8 cellular contexts compared by ENCODE assay signal in genomic region chr12:57744194-57744776, GRCh38. TPM values are rescaled to one million over a fixed set of nuclear protein-coding genes. Genes with fewer than 3 reads are reported as not detected.
DNase-seq lines count a peak whose midpoint lies in the region; ATAC-seq and TF ChIP-seq lines count a peak whose summit lies in the region.

No MANE protein-coding gene starts in this region.

- H3K36me3 ChIP-seq in Karpas-422 (ENCODE audit: insufficient read depth, low read length): peaks cover 17% of the 10 kb centered on the region

- peak overlapping the region; percentile 77 for H3K4me3 ChIP-seq in GM12865 (ENCODE audit: low read depth, low read length)
- peak overlapping the region; percentile 67 for H3K4me3 ChIP-seq in Karpas-422 (ENCODE audit: low read length)

- no peaks in the 10 kb centered on the region for H3K27me3 ChIP-seq in Karpas-422 (ENCODE audit: low read length)

- H3K4me1 Mint-ChIP-seq in activated CD4-positive, alpha-beta memory T cell treated with anti-CD3 and anti-CD28 coated beads for 36 hours (ENCODE audit: low read depth): peaks cover 56% of the 10 kb centered on the region
- peaks cover 52 to 55% of the 10 kb centered on the region in 2 donors for H3K4me1 Mint-ChIP-seq in natural killer cell treated with Interleukin-12 subunit alpha and Interleukin-12 subunit beta and Interleukin-15 and Interleukin-18, amount 100 ng/mL, for 72 hours (ENCODE audit: low read depth in 2 of 2)

- no peaks in the 10 kb centered on the region for H3K9me2 ChIP-seq in Karpas-422 (replicated peaks; ENCODE audit: insufficient read depth, low read length)

- no peaks in the 10 kb centered on the region for H3K9me3 Mint-ChIP-seq in activated CD4-positive, alpha-beta memory T cell treated with anti-CD3 and anti-CD28 coated beads for 36 hours
- no peaks in the 10 kb centered on the region for H3K9me3 Mint-ChIP-seq in natural killer cell treated with Interleukin-12 subunit alpha and Interleukin-12 subunit beta and Interleukin-15 and Interleukin-18, amount 100 ng/mL, for 72 hours

- no peak overlapping the region; the same call in none of the 2 replicates for H2AFZ ChIP-seq in Karpas-422 (ENCODE audit: low read length)

- H3K4me2 ChIP-seq in Karpas-422 (ENCODE audit: low read depth, low read length, poor library complexity, severe bottlenecking): peak overlapping the region; percentile 64

- no peaks in the 10 kb centered on the region for H4K20me1 ChIP-seq in Karpas-422 (ENCODE audit: insufficient read depth, low read depth, low read length)

- POLR2A ChIA-PET in activated CD4-positive, alpha-beta memory T cell treated with anti-CD3 and anti-CD28 coated beads for 36 hours (lab: Charles Lee): interaction anchor here (1.1 to 1.3 kb wide), 3 partner anchors 20 to 220 kb away, joined by 4 to 5 read pairs (median 4); partner anchors contain the start of genes EEF1AKMT3 and METTL1

- peaks cover 44% of the 10 kb centered on the region for H3K4me1 ChIP-seq in Karpas-422 (ENCODE audit: low read length)

- H3K79me2 ChIP-seq in Karpas-422 (ENCODE audit: low read length): peaks cover 25% of the 10 kb centered on the region

- intact Hi-C loops in activated CD4-positive, alpha-beta memory T cell treated with anti-CD3 and anti-CD28 coated beads for 36 hours (cut with micrococcal nuclease): loop anchor here (1.0 to 5.0 kb wide), 7 partner anchors 8 to 265 kb away; partner anchors contain the start of genes ARHGAP9, B4GALNT1, CDK4 and DCTN2

- H3K27ac ChIP-seq in Karpas-422 (ENCODE audit: low read length) (peak overlapping the region; percentile 31; the same call in 1 of the 2 replicates), epithelial cell of prostate (peak overlapping the region; percentile 91), temporal lobe (ENCODE audit: low read depth, low read length) (peak overlapping the region; percentile 94)

- no peak for TF ChIP-seq CTCF in GM12865 (IDR thresholded peaks at IDR 0.05; ENCODE audit: insufficient read depth, low read depth, low read length, missing control alignments)

- peak; percentile 34 for ATAC-seq in GM21825 (IDR thresholded peaks at IDR 0.05; ENCODE audit: unreplicated experiment)
- peak; percentile 69 to 77 for ATAC-seq in natural killer cell treated with Interleukin-12 subunit alpha and Interleukin-12 subunit beta and Interleukin-15 and Interleukin-18, amount 100 ng/mL, for 72 hours

- no peaks in the 10 kb centered on the region for H3K27me3 Mint-ChIP-seq in activated CD4-positive, alpha-beta memory T cell treated with anti-CD3 and anti-CD28 coated beads for 36 hours
- no peaks in the 10 kb centered on the region for H3K27me3 Mint-ChIP-seq in natural killer cell treated with Interleukin-12 subunit alpha and Interleukin-12 subunit beta and Interleukin-15 and Interleukin-18, amount 100 ng/mL, for 72 hours

- H3K36me3 Mint-ChIP-seq in activated CD4-positive, alpha-beta memory T cell treated with anti-CD3 and anti-CD28 coated beads for 36 hours: peaks cover 26% of the 10 kb centered on the region
- peaks cover 12% of the 10 kb centered on the region for H3K36me3 Mint-ChIP-seq in natural killer cell treated with Interleukin-12 subunit alpha and Interleukin-12 subunit beta and Interleukin-15 and Interleukin-18, amount 100 ng/mL, for 72 hours

- H3K27ac Mint-ChIP-seq in activated CD4-positive, alpha-beta memory T cell treated with anti-CD3 and anti-CD28 coated beads for 36 hours: peak overlapping the region; percentile 88
- H3K27ac Mint-ChIP-seq in natural killer cell treated with Interleukin-12 subunit alpha and Interleukin-12 subunit beta and Interleukin-15 and Interleukin-18, amount 100 ng/mL, for 72 hours: peak overlapping the region; percentile 98

- CTCF ChIA-PET in activated CD4-positive, alpha-beta memory T cell treated with anti-CD3 and anti-CD28 coated beads for 36 hours (lab: Charles Lee): interaction anchor here (0.7 to 3.2 kb wide), 3 partner anchors 11 to 15 kb away, joined by 3 to 14 read pairs (median 7); partner anchors contain the start of gene MARCHF9

- peak overlapping the region; percentile 62 for H3K9ac ChIP-seq in Karpas-422 (ENCODE audit: low read length)

- H3K4me3 Mint-ChIP-seq in activated CD4-positive, alpha-beta memory T cell treated with anti-CD3 and anti-CD28 coated beads for 36 hours: peak overlapping the region; percentile 93
- H3K4me3 Mint-ChIP-seq in natural killer cell treated with Interleukin-12 subunit alpha and Interleukin-12 subunit beta and Interleukin-15 and Interleukin-18, amount 100 ng/mL, for 72 hours: peak overlapping the region; percentile 96

- DNase-seq in GM12865 (ENCODE audit: low read depth): peak; percentile 75
- peak; percentile 80 for DNase-seq in Karpas-422
- peak; percentile 89 for DNase-seq in activated CD4-positive, alpha-beta memory T cell treated with anti-CD3 and anti-CD28 coated beads for 36 hours
- no peak for DNase-seq in epithelial cell of prostate (ENCODE audit: low read depth, low spot score)
- peak; percentile 86 for DNase-seq in natural killer cell treated with Interleukin-12 subunit alpha and Interleukin-12 subunit beta and Interleukin-15 and Interleukin-18, amount 100 ng/mL, for 72 hours (ENCODE audit: low spot score)
- DNase-seq in midbrain (lab: John Stamatoyannopoulos, UW): no peak

- no peaks in the 10 kb centered on the region for H3K9me3 ChIP-seq in Karpas-422 (ENCODE audit: low read length)

RNA-seq across cellular contexts. Expression of gene TSPAN31, which starts 0.6 kb away (rescaled TPM):
- 33.3 and 42.7 TPM in 2 replicates for total RNA-seq in Karpas-422 (2014; rRNA removed; shearing (Covaris generic); ENCODE audit: low replicate concordance)
- 10 to 100 TPM; 11.7 to 15.0 TPM for total RNA-seq in activated CD4-positive, alpha-beta memory T cell treated with anti-CD3 and anti-CD28 coated beads for 36 hours
- total RNA-seq in natural killer cell treated with Interleukin-12 subunit alpha and Interleukin-12 subunit beta and Interleukin-15 and Interleukin-18, amount 100 ng/mL, for 72 hours: 10 to 100 TPM; 14.4 to 34.9 TPM
- total RNA-seq in temporal lobe: 26.6 TPM

RNA-seq across cellular contexts. Expression of gene AGAP2, which starts 5.7 kb away (rescaled TPM):
- total RNA-seq in Karpas-422 (2014; rRNA removed; shearing (Covaris generic); ENCODE audit: low replicate concordance): 6.7 and 12.0 TPM in 2 replicates
- total RNA-seq in activated CD4-positive, alpha-beta memory T cell treated with anti-CD3 and anti-CD28 coated beads for 36 hours: 10 to 100 TPM; 32.4 to 34.0 TPM
- total RNA-seq in natural killer cell treated with Interleukin-12 subunit alpha and Interleukin-12 subunit beta and Interleukin-15 and Interleukin-18, amount 100 ng/mL, for 72 hours: 10 to 100 TPM; 47.5 to 54.1 TPM
- total RNA-seq in temporal lobe: 40.6 TPM

RNA-seq across cellular contexts. Expression of gene CDK4, which starts 7.8 kb away (rescaled TPM):
- total RNA-seq in Karpas-422 (2014; rRNA removed; shearing (Covaris generic); ENCODE audit: low replicate concordance): 154 and 164 TPM in 2 replicates
- total RNA-seq in activated CD4-positive, alpha-beta memory T cell treated with anti-CD3 and anti-CD28 coated beads for 36 hours: 100 to 1,000 TPM; 181 to 195 TPM
- total RNA-seq in natural killer cell treated with Interleukin-12 subunit alpha and Interleukin-12 subunit beta and Interleukin-15 and Interleukin-18, amount 100 ng/mL, for 72 hours: 100 to 1,000 TPM; 111 to 278 TPM
- total RNA-seq in temporal lobe: 47.7 TPM

RNA-seq across cellular contexts. Expression of gene MARCHF9, which starts 10.6 kb away (rescaled TPM):
- 30.3 and 45.9 TPM in 2 replicates for total RNA-seq in Karpas-422 (2014; rRNA removed; shearing (Covaris generic); ENCODE audit: low replicate concordance)
- 10 to 100 TPM; 20.9 to 21.2 TPM for total RNA-seq in activated CD4-positive, alpha-beta memory T cell treated with anti-CD3 and anti-CD28 coated beads for 36 hours
- total RNA-seq in natural killer cell treated with Interleukin-12 subunit alpha and Interleukin-12 subunit beta and Interleukin-15 and Interleukin-18, amount 100 ng/mL, for 72 hours: 10 to 100 TPM; 15.8 to 17.0 TPM
- total RNA-seq in temporal lobe: 12.3 TPM

RNA-seq across cellular contexts. Expression of gene CYP27B1, which starts 22.6 kb away (rescaled TPM):
- 0.86 and 3.5 TPM in 2 replicates for total RNA-seq in Karpas-422 (2014; rRNA removed; shearing (Covaris generic); ENCODE audit: low replicate concordance)
- total RNA-seq in activated CD4-positive, alpha-beta memory T cell treated with anti-CD3 and anti-CD28 coated beads for 36 hours: 1 to 10 TPM; 7.1 to 8.2 TPM
- 10 to 100 TPM; 11.7 to 18.8 TPM for total RNA-seq in natural killer cell treated with Interleukin-12 subunit alpha and Interleukin-12 subunit beta and Interleukin-15 and Interleukin-18, amount 100 ng/mL, for 72 hours
- 0.25 TPM for total RNA-seq in temporal lobe

Comparison
In these comparisons a context has a peak if more than half of its experiments do, and no peak if none do; other contexts are left out.
1. DNase-seq: peak in GM12865 (single experiment), Karpas-422 (single experiment), activated CD4-positive, alpha-beta memory T cell treated with anti-CD3 and anti-CD28 coated beads for 36 hours (single experiment) and natural killer cell treated with Interleukin-12 subunit alpha and Interleukin-12 subunit beta and Interleukin-15 and Interleukin-18, amount 100 ng/mL, for 72 hours (single experiment); none in epithelial cell of prostate (single experiment) and midbrain (single experiment).
2. H3K27ac ChIP-seq: peak in every context shown above with its lines; median percentile 94 in temporal lobe; 91 in epithelial cell of prostate; 31 in Karpas-422.